ENCODE assay signal across 20 cellular contexts in genomic region chr14:33851366-33851765, GRCh38.
"Had no signal": no experiment of that assay in that cellular context is flagged by ENCODE, and none has a peak within 500 bp of the region (broad histone marks: within the 10 kb centered on the region; RNA-seq: fewer than 3 reads in every experiment).

No MANE protein-coding gene starts in this region.

- H3K27ac ChIP-seq: gastrocnemius medialis, neutrophil, skin epidermis, suprapubic skin had no signal

- H3K4me3 ChIP-seq: gastrocnemius medialis, skin epidermis, suprapubic skin had no signal

- H3K27me3 ChIP-seq: gastrocnemius medialis, neutrophil, suprapubic skin had no signal

- H3K36me3 ChIP-seq: gastrocnemius medialis, neutrophil, suprapubic skin had no signal

- ATAC-seq: activated CD8-positive, alpha-beta T cell treated with anti-CD3 and anti-CD28 coated beads, Interleukin-2, amount 10 ng/mL, durations not matched to agents 7 days and 5 days; activated T-cell treated with anti-CD3 and anti-CD28 coated beads, Interleukin-2, amount 50 U/mL, for 72 hours; effector memory CD8-positive, alpha-beta T cell; gastrocnemius medialis; stimulated activated naive CD8-positive, alpha-beta T cell treated with anti-CD3 and anti-CD28 coated beads, Interleukin-15, Interleukin-2, amounts not matched to agents 100 U/mL and 50 U/mL, for 24 hours had no signal

- H3K9me3 ChIP-seq: gastrocnemius medialis, neutrophil, suprapubic skin had no signal

- FAIRE-seq: islet of Langerhans, TTC549 had no signal

- H3K4me1 ChIP-seq: gastrocnemius medialis, suprapubic skin had no signal

- DNase-seq: activated B cell treated with CpG ODN at 0.5 μM for 24 hours; activated CD4-positive, alpha-beta T cell treated with anti-CD3 and anti-CD28 coated beads, Interleukin-2, amount 10 ng/mL, durations not matched to agents 24 days and 14 days; activated CD8-positive, alpha-beta memory T cell treated with anti-CD3 and anti-CD28 coated beads, Interleukin-2, amount 50 U/mL, for 4 hours; activated CD8-positive, alpha-beta T cell treated with anti-CD3 and anti-CD28 coated beads, Interleukin-2, amount 10 ng/mL, durations not matched to agents 7 days and 5 days; activated naive CD8-positive, alpha-beta T cell treated with anti-CD3 and anti-CD28 coated beads for 36 hours; activated T-cell treated with anti-CD3 and anti-CD28 coated beads, Interleukin-2, amount 50 U/mL, for 72 hours; amygdala; cerebellar nuclear complex; effector memory CD8-positive, alpha-beta T cell; gastrocnemius medialis; posterior cingulate gyrus; stimulated activated CD4-positive, alpha-beta T cell treated with anti-CD3 and anti-CD28 coated beads, Interleukin-4, amount 100 ng/mL, for 24 hours; stimulated activated naive CD8-positive, alpha-beta T cell treated with anti-CD3 and anti-CD28 coated beads, Interleukin-15, Interleukin-2, amounts not matched to agents 100 U/mL and 50 U/mL, for 24 hours; T-helper 2 cell; trophoblast cell had no signal
